18 cellular contexts compared by ENCODE assay signal in the genomic region with DNA sequence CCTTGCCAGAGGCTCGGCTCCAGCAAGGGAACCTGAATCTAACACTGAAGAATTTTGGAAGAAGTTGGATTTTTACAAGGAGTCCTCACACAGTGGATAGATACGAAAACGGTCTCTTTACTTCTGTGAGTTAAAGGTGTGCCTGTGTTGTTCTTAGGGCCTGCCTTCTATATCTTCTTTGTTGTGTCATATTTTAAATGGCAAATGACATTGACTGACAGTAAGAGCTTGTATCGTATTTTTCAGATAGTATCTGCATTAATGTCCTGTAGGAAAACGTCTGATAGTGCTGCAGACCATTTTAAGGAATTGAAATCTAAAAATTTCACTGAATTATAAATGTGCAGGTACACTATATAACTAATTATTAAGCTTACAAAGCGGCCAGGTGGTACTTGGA. TPM values are rescaled to one million over a fixed set of nuclear protein-coding genes. Genes with fewer than 3 reads are reported as not detected.
"Had no signal": no experiment of that assay in that cellular context is flagged by ENCODE, and none has a peak within 500 bp of the region (broad histone marks: within the 10 kb centered on the region; RNA-seq: fewer than 3 reads in every experiment).

No MANE protein-coding gene starts in this region.

- H3K9me3 ChIP-seq: breast epithelium, esophagus muscularis mucosa, heart right ventricle, right lobe of liver, stomach had no signal

- H3K27me3 ChIP-seq: breast epithelium, esophagus muscularis mucosa, heart right ventricle, right lobe of liver, stomach had no signal

- H3K4me1 Mint-ChIP-seq: activated CD4-positive, alpha-beta T cell treated with anti-CD3 and anti-CD28 coated beads, Interleukin-2, amount 10 ng/mL, durations not matched to agents 7 days and 5 days; immature natural killer cell; stimulated activated effector memory CD8-positive, alpha-beta T cell treated with anti-CD3 and anti-CD28 coated beads, Interleukin-12 subunit alpha, Interleukin-12 subunit beta, amount 100 ng/mL, for 72 hours had no signal

- H3K27ac ChIP-seq: coronary artery, right lobe of liver, SK-N-MC, stomach had no signal

- H3K36me3 ChIP-seq: breast epithelium, esophagus muscularis mucosa, heart right ventricle, right lobe of liver, stomach had no signal

- H3K9me3 Mint-ChIP-seq: activated CD4-positive, alpha-beta T cell treated with anti-CD3 and anti-CD28 coated beads, Interleukin-2, amount 10 ng/mL, durations not matched to agents 7 days and 5 days; activated naive CD4-positive, alpha-beta T cell treated with anti-CD3 and anti-CD28 coated beads for 36 hours; activated T-cell treated with anti-CD3 and anti-CD28 coated beads, Interleukin-2, amount 50 U/mL, for 4 hours; mesothelial cell of epicardium; stimulated activated effector memory CD8-positive, alpha-beta T cell treated with anti-CD3 and anti-CD28 coated beads, Interleukin-12 subunit alpha, Interleukin-12 subunit beta, amount 100 ng/mL, for 72 hours had no signal

- H3K27ac Mint-ChIP-seq: activated CD4-positive, alpha-beta T cell treated with anti-CD3 and anti-CD28 coated beads, Interleukin-2, amount 10 ng/mL, durations not matched to agents 7 days and 5 days; activated naive CD4-positive, alpha-beta T cell treated with anti-CD3 and anti-CD28 coated beads for 36 hours; immature natural killer cell; mesothelial cell of epicardium; stimulated activated effector memory CD8-positive, alpha-beta T cell treated with anti-CD3 and anti-CD28 coated beads, Interleukin-12 subunit alpha, Interleukin-12 subunit beta, amount 100 ng/mL, for 72 hours had no signal

- DNase-seq: activated CD4-positive, alpha-beta T cell treated with anti-CD3 and anti-CD28 coated beads, Interleukin-2, amount 10 ng/mL, durations not matched to agents 7 days and 5 days; activated CD4-positive, CD25-positive, alpha-beta regulatory T cell; activated CD8-positive, alpha-beta memory T cell treated with anti-CD3 and anti-CD28 coated beads, Interleukin-2, amount 50 U/mL, for 4 hours; activated naive CD4-positive, alpha-beta T cell treated with anti-CD3 and anti-CD28 coated beads for 36 hours; activated T-cell treated with anti-CD3 and anti-CD28 coated beads, Interleukin-2, amount 50 U/mL, for 4 hours; anterior cingulate cortex; heart right ventricle; immature natural killer cell; right lobe of liver; stimulated activated CD4-positive, alpha-beta T cell treated with anti-CD3 and anti-CD28 coated beads, Interleukin-4, amount 100 ng/mL, for 24 hours; stomach had no signal

- H3K4me1 ChIP-seq: breast epithelium had no signal

- H3K4me3 Mint-ChIP-seq: activated CD4-positive, alpha-beta T cell treated with anti-CD3 and anti-CD28 coated beads, Interleukin-2, amount 10 ng/mL, durations not matched to agents 7 days and 5 days; activated naive CD4-positive, alpha-beta T cell treated with anti-CD3 and anti-CD28 coated beads for 36 hours; activated T-cell treated with anti-CD3 and anti-CD28 coated beads, Interleukin-2, amount 50 U/mL, for 4 hours; immature natural killer cell; mesothelial cell of epicardium; stimulated activated effector memory CD8-positive, alpha-beta T cell treated with anti-CD3 and anti-CD28 coated beads, Interleukin-12 subunit alpha, Interleukin-12 subunit beta, amount 100 ng/mL, for 72 hours had no signal

- H3K36me3 Mint-ChIP-seq: immature natural killer cell; mesothelial cell of epicardium; stimulated activated effector memory CD8-positive, alpha-beta T cell treated with anti-CD3 and anti-CD28 coated beads, Interleukin-12 subunit alpha, Interleukin-12 subunit beta, amount 100 ng/mL, for 72 hours had no signal

- H3K4me3 ChIP-seq: breast epithelium, coronary artery, esophagus muscularis mucosa, heart right ventricle, lung, right lobe of liver, SK-N-MC, stomach had no signal

RNA-seq across cellular contexts. Expression of a gene that starts 56.3 kb away (rescaled TPM):
- total RNA-seq: activated CD4-positive, alpha-beta T cell treated with anti-CD3 and anti-CD28 coated beads, Interleukin-2, amount 10 ng/mL, durations not matched to agents 7 days and 5 days had no signal
